Comparison of ENCODE assay signal across 1 cellular context in the genomic region with DNA sequence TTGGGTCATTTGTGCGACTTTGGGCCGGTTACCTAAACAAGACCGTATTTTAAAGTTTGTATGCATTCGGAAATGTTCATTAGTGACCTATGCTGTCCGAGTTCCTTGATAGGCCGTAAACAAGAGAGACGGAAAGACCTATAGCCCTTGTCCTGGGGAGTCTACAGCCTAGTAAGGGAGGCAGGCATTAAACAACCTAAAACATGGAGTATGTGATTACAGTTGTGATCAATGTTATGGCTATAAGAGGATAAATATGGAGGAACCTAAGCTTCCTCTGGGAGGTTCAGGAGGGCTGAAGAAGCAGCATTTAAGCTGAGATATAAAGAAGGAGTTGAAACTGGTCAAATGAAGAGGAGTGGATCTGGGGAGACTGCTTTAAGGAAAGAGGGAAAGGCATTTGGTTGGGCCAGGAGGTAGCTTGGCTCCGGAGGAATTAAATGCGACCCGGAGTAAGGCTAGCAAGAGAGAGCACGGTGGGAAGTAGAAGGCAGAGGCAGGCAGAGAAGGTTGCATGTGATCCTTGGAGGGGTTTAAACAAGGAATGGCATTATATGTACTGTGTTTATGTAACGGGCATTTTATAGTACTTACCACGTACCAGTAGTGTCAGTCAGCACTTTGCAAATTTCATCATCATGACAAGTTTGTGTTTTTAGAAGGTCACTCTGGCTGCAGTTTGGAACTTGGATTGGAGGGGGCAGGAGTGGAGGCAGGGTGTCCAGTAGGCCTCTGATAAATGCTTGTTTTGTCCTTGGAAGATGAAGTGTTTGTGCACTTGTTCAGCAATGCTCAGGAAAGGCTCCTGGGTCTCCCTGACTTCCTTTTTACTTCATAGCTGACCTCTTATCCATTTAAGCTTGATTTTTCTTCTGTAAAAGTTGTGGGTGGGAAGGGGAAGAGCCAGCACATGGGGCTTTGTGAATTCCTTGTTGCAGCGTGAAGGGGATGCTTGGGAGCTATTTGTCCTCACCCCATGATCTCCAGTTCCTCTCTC.
TF ChIP-seq lines count a peak whose summit lies in the region.

No MANE protein-coding gene starts in this region.

TF ChIP-seq in HepG2, 621 proteins besides CTCF, POLR2A, EP300 and RAD21 (continued from another document and continues in another):
- TF ChIP-seq, protein P1, sequence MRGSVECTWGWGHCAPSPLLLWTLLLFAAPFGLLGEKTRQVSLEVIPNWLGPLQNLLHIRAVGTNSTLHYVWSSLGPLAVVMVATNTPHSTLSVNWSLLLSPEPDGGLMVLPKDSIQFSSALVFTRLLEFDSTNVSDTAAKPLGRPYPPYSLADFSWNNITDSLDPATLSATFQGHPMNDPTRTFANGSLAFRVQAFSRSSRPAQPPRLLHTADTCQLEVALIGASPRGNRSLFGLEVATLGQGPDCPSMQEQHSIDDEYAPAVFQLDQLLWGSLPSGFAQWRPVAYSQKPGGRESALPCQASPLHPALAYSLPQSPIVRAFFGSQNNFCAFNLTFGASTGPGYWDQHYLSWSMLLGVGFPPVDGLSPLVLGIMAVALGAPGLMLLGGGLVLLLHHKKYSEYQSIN (CRISPR knock-in tag; IDR thresholded peaks at IDR 0.05; ENCODE audit: borderline replicate concordance), result no peak
- no peak for TF ChIP-seq KAT2B (IDR thresholded peaks at IDR 0.05; ENCODE audit: borderline replicate concordance, low read depth, low read length)
- peak; percentile 53; the same call in 1 of the 2 replicates for TF ChIP-seq GLI4 (CRISPR knock-in tag; IDR thresholded peaks at IDR 0.05; ENCODE audit: borderline replicate concordance)
- TF ChIP-seq, protein P2, sequence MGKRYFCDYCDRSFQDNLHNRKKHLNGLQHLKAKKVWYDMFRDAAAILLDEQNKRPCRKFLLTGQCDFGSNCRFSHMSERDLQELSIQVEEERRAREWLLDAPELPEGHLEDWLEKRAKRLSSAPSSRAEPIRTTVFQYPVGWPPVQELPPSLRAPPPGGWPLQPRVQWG (CRISPR knock-in tag; IDR thresholded peaks at IDR 0.05; ENCODE audit: borderline replicate concordance, low read depth), result no peak
- TF ChIP-seq NBN (conservative IDR thresholded peaks at IDR 0.05), result no peak
- TF ChIP-seq ZNF766 (CRISPR knock-in tag; IDR thresholded peaks at IDR 0.05; ENCODE audit: borderline replicate concordance), result no peak
- no peak for TF ChIP-seq ZNF292 (CRISPR knock-in tag; IDR thresholded peaks at IDR 0.05; ENCODE audit: borderline replicate concordance, low read depth)
- TF ChIP-seq, protein P3, sequence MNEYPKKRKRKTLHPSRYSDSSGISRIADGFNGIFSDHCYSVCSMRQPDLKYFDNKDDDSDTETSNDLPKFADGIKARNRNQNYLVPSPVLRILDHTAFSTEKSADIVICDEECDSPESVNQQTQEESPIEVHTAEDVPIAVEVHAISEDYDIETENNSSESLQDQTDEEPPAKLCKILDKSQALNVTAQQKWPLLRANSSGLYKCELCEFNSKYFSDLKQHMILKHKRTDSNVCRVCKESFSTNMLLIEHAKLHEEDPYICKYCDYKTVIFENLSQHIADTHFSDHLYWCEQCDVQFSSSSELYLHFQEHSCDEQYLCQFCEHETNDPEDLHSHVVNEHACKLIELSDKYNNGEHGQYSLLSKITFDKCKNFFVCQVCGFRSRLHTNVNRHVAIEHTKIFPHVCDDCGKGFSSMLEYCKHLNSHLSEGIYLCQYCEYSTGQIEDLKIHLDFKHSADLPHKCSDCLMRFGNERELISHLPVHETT (CRISPR knock-in tag; conservative IDR thresholded peaks at IDR 0.05), result 0 out of 2 replicates have a peak, but pooled peaks have one; percentile 14
- TF ChIP-seq ZNF143 (CRISPR knock-in tag; IDR thresholded peaks at IDR 0.05), result no peak
- TF ChIP-seq SRY (CRISPR knock-in tag; IDR thresholded peaks at IDR 0.05), result no peak
- TF ChIP-seq TSC22D2 (CRISPR knock-in tag; IDR thresholded peaks at IDR 0.05; ENCODE audit: borderline replicate concordance), result no peak
- TF ChIP-seq SMAD1 (CRISPR knock-in tag; IDR thresholded peaks at IDR 0.05; ENCODE audit: borderline replicate concordance, low read depth), result no peak
- TF ChIP-seq ZNF124 (CRISPR knock-in tag; IDR thresholded peaks at IDR 0.05), result no peak
- no peak for TF ChIP-seq HNF4A (CRISPR knock-in tag; IDR thresholded peaks at IDR 0.05)
- TF ChIP-seq ZNF615 (CRISPR knock-in tag; IDR thresholded peaks at IDR 0.05; ENCODE audit: borderline replicate concordance), result no peak
- 0 out of 2 replicates have a peak, but pooled peaks have one; percentile 4 for TF ChIP-seq NCOR1 (IDR thresholded peaks at IDR 0.05; ENCODE audit: borderline replicate concordance, low read length)
- TF ChIP-seq, protein P4, sequence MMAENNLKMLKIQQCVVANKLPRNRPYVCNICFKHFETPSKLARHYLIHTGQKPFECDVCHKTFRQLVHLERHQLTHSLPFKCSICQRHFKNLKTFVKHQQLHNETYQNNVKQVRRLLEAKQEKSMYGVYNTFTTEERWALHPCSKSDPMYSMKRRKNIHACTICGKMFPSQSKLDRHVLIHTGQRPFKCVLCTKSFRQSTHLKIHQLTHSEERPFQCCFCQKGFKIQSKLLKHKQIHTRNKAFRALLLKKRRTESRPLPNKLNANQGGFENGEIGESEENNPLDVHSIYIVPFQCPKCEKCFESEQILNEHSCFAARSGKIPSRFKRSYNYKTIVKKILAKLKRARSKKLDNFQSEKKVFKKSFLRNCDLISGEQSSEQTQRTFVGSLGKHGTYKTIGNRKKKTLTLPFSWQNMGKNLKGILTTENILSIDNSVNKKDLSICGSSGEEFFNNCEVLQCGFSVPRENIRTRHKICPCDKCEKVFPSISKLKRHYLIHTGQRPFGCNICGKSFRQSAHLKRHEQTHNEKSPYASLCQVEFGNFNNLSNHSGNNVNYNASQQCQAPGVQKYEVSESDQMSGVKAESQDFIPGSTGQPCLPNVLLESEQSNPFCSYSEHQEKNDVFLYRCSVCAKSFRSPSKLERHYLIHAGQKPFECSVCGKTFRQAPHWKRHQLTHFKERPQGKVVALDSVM (CRISPR knock-in tag; IDR thresholded peaks at IDR 0.05), result 0 out of 2 replicates have a peak, but pooled peaks have one; percentile 11
- TF ChIP-seq, protein P5, sequence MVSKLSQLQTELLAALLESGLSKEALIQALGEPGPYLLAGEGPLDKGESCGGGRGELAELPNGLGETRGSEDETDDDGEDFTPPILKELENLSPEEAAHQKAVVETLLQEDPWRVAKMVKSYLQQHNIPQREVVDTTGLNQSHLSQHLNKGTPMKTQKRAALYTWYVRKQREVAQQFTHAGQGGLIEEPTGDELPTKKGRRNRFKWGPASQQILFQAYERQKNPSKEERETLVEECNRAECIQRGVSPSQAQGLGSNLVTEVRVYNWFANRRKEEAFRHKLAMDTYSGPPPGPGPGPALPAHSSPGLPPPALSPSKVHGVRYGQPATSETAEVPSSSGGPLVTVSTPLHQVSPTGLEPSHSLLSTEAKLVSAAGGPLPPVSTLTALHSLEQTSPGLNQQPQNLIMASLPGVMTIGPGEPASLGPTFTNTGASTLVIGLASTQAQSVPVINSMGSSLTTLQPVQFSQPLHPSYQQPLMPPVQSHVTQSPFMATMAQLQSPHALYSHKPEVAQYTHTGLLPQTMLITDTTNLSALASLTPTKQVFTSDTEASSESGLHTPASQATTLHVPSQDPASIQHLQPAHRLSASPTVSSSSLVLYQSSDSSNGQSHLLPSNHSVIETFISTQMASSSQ (IDR thresholded peaks at IDR 0.05; ENCODE audit: low read depth), result no peak
- TF ChIP-seq, protein P5 (CRISPR knock-in tag; IDR thresholded peaks at IDR 0.05; ENCODE audit: borderline replicate concordance), result no peak
- TF ChIP-seq, protein P6, sequence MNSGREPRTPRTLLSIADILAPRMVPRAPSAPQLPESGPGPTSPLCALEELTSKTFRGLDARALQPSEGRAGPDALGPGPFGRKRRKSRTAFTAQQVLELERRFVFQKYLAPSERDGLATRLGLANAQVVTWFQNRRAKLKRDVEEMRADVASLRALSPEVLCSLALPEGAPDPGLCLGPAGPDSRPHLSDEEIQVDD (CRISPR knock-in tag; IDR thresholded peaks at IDR 0.05; ENCODE audit: borderline replicate concordance), result no peak
- no peak for TF ChIP-seq ZNF253 (CRISPR knock-in tag; IDR thresholded peaks at IDR 0.05; ENCODE audit: borderline replicate concordance)
- no peak for TF ChIP-seq ZNF773 (CRISPR knock-in tag; IDR thresholded peaks at IDR 0.05; ENCODE audit: borderline replicate concordance)
- no peak for TF ChIP-seq ZBTB38 (CRISPR knock-in tag; IDR thresholded peaks at IDR 0.05)
- TF ChIP-seq FOXM1 (CRISPR knock-in tag; IDR thresholded peaks at IDR 0.05), result no peak
- peak; percentile 77 for TF ChIP-seq CEBPG (CRISPR knock-in tag; IDR thresholded peaks at IDR 0.05)
- TF ChIP-seq, protein P7, sequence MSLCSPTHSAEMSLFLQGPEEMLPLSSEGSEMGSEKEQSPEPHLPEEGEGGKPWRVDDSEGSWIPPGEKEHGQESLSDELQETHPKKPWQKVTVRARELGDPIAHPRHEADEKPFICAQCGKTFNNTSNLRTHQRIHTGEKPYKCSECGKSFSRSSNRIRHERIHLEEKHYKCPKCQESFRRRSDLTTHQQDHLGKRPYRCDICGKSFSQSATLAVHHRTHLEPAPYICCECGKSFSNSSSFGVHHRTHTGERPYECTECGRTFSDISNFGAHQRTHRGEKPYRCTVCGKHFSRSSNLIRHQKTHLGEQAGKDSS (CRISPR knock-in tag; IDR thresholded peaks at IDR 0.05; ENCODE audit: borderline replicate concordance, low read depth), result no peak
- TF ChIP-seq, protein P8, sequence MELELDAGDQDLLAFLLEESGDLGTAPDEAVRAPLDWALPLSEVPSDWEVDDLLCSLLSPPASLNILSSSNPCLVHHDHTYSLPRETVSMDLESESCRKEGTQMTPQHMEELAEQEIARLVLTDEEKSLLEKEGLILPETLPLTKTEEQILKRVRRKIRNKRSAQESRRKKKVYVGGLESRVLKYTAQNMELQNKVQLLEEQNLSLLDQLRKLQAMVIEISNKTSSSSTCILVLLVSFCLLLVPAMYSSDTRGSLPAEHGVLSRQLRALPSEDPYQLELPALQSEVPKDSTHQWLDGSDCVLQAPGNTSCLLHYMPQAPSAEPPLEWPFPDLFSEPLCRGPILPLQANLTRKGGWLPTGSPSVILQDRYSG (CRISPR knock-in tag; IDR thresholded peaks at IDR 0.05), result peak; percentile 13; the same call in 1 of the 2 replicates
- TF ChIP-seq NR3C1 (CRISPR knock-in tag; IDR thresholded peaks at IDR 0.05), result no peak
- no peak for TF ChIP-seq ZNF101 (CRISPR knock-in tag; IDR thresholded peaks at IDR 0.05; ENCODE audit: borderline replicate concordance, low read depth)
- TF ChIP-seq ZNF234 (CRISPR knock-in tag; conservative IDR thresholded peaks at IDR 0.05), result 0 out of 2 replicates have a peak, but pooled peaks have one; percentile 64
- TF ChIP-seq SAP130 (CRISPR knock-in tag; IDR thresholded peaks at IDR 0.05; ENCODE audit: low read depth), result peak; percentile 51; the same call in 1 of the 2 replicates
- TF ChIP-seq NFYB (CRISPR knock-in tag; IDR thresholded peaks at IDR 0.05), result no peak
- TF ChIP-seq FOXP1 (IDR thresholded peaks at IDR 0.05), result no peak
- TF ChIP-seq FOXP1 (CRISPR knock-in tag; IDR thresholded peaks at IDR 0.05), result peak; percentile 44; the same call in 1 of the 2 replicates
- TF ChIP-seq TP53 (CRISPR knock-in tag; conservative IDR thresholded peaks at IDR 0.05), result 0 out of 2 replicates have a peak, but pooled peaks have one; percentile 8
- TF ChIP-seq, protein P9, sequence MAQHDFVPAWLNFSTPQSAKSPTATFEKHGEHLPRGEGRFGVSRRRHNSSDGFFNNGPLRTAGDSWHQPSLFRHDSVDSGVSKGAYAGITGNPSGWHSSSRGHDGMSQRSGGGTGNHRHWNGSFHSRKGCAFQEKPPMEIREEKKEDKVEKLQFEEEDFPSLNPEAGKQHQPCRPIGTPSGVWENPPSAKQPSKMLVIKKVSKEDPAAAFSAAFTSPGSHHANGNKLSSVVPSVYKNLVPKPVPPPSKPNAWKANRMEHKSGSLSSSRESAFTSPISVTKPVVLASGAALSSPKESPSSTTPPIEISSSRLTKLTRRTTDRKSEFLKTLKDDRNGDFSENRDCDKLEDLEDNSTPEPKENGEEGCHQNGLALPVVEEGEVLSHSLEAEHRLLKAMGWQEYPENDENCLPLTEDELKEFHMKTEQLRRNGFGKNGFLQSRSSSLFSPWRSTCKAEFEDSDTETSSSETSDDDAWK (CRISPR knock-in tag; IDR thresholded peaks at IDR 0.05), result no peak
- TF ChIP-seq ISL2 (CRISPR knock-in tag; IDR thresholded peaks at IDR 0.05), result no peak
- TF ChIP-seq FOSL2 (CRISPR knock-in tag; IDR thresholded peaks at IDR 0.05), result peak; percentile 5; the same call in 1 of the 2 replicates
- no peak for TF ChIP-seq YY1 (IDR thresholded peaks at IDR 0.05; ENCODE audit: insufficient read depth, insufficient replicate concordance, low read depth, low read length)
- TF ChIP-seq, protein P10, sequence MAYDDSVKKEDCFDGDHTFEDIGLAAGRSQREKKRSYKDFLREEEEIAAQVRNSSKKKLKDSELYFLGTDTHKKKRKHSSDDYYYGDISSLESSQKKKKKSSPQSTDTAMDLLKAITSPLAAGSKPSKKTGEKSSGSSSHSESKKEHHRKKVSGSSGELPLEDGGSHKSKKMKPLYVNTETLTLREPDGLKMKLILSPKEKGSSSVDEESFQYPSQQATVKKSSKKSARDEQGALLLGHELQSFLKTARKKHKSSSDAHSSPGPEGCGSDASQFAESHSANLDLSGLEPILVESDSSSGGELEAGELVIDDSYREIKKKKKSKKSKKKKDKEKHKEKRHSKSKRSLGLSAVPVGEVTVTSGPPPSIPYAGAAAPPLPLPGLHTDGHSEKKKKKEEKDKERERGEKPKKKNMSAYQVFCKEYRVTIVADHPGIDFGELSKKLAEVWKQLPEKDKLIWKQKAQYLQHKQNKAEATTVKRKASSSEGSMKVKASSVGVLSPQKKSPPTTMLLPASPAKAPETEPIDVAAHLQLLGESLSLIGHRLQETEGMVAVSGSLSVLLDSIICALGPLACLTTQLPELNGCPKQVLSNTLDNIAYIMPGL (CRISPR knock-in tag; IDR thresholded peaks at IDR 0.05; ENCODE audit: borderline replicate concordance in 1 of 2, low read depth in 1 of 2), result no peak
